ENCODE assay signal across 13 cellular contexts in the genomic region with DNA sequence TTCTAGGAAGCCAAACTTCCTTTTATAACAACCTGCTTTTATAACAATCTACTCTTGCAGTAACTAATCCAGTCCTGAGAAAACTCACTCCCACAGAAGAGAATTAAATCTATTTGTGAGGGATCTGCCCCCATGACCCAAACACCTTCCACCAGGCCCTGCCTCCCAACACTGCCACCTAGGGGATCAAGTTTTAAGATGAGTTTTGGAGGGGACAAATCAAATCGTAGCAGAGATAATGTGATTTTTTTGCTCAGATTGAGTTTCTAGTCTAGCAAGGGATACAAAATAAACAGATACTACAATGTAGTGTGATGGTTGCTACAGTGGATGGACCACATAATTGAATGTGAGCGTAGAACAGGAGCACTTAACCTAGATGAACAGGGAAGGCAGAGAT. TPM values are rescaled to one million over a fixed set of nuclear protein-coding genes. Genes with fewer than 3 reads are reported as not detected.
DNase-seq lines count a peak whose midpoint lies in the region; ATAC-seq, FAIRE-seq and TF ChIP-seq lines count a peak whose summit lies in the region.
"Had no signal": no experiment of that assay in that cellular context is flagged by ENCODE, and none has a peak within 500 bp of the region (broad histone marks: within the 10 kb centered on the region; RNA-seq: fewer than 3 reads in every experiment).

No MANE protein-coding gene starts in this region.

- peak; percentile 18 for DNase-seq in activated CD4-positive, alpha-beta T cell treated with anti-CD3 and anti-CD28 coated beads for 36 hours
- DNase-seq in activated CD4-positive, alpha-beta T cell treated with anti-CD3 and anti-CD28 coated beads, Interleukin-2, amount 50 U/mL, for 48 hours, result no peak
- DNase-seq in K562 (ENCODE audit: extremely low read depth in 1 of 4, low spot score in 3 of 4), result peak in 1 of 4 experiments; percentile 41
- DNase-seq in natural killer cell, result no peak
- DNase-seq in activated naive CD4-positive, alpha-beta T cell treated with anti-CD3 and anti-CD28 coated beads, Interleukin-2, amount 10 ng/mL, durations not matched to agents 7 days and 5 days, result no peak
- DNase-seq in HCEC 1CT, result no peak
- DNase-seq in gastrocnemius medialis, result no peak
- DNase-seq: activated CD4-positive, alpha-beta T cell treated with anti-CD3 and anti-CD28 coated beads, Interleukin-2, amount 50 U/mL, for 1 hour; left lung; NCI-H2029 treated with DMSO at 0.1 percent for 48 hours; pancreas; stimulated activated CD4-positive, alpha-beta T cell treated with anti-CD3 and anti-CD28 coated beads, Interleukin-4, amount 100 ng/mL, for 4 hours had no signal

- no peak overlapping the region for H3K4me2 ChIP-seq in K562 (ENCODE audit: insufficient read depth, low read length)

- intact Hi-C loops in activated CD4-positive, alpha-beta T cell treated with anti-CD3 and anti-CD28 coated beads for 36 hours (cut with DNase I, micrococcal nuclease), result loop anchor here in 1 of 2 experiments (5.0 kb wide), 1 partner anchor 121 kb away; no protein-coding TSS in a partner anchor
- intact Hi-C loops in K562 (cut with micrococcal nuclease) (loop anchor here (2.0 kb wide), 1 partner anchor 122 kb away; no protein-coding TSS in a partner anchor), natural killer cell (cut with micrococcal nuclease) (loop anchor here (5.0 kb wide), 2 partner anchors 131 to 284 kb away; no protein-coding TSS in a partner anchor), gastrocnemius medialis (cut with DNase I; ENCODE audit: low total_unique reads) (no loop called here)

- no peak overlapping the region for H3K27ac ChIP-seq in K562 (ENCODE audit: extremely low read depth, low read depth, low read length)
- H3K27ac ChIP-seq in gastrocnemius medialis, result no peak overlapping the region
- H3K27ac ChIP-seq: left lung, pancreas had no signal

- no peaks in the 10 kb centered on the region for H4K20me1 ChIP-seq in K562 (replicated peaks; ENCODE audit: control insufficient read depth, insufficient read depth, low read length)

- H3K4me1 Mint-ChIP-seq in activated CD4-positive, alpha-beta T cell treated with anti-CD3 and anti-CD28 coated beads for 36 hours, result peaks cover 23% of the 10 kb centered on the region
- H3K4me1 Mint-ChIP-seq in natural killer cell, result peaks cover 65 to 75% of the 10 kb centered on the region in 2 donors
- H3K4me1 Mint-ChIP-seq in activated naive CD4-positive, alpha-beta T cell treated with anti-CD3 and anti-CD28 coated beads, Interleukin-2, amount 10 ng/mL, durations not matched to agents 7 days and 5 days, result peaks cover 15% of the 10 kb centered on the region

- peak; percentile 40 for FAIRE-seq in K562 (lab: Jason Lieb, UNC)
- FAIRE-seq: pancreas had no signal

- CTCF ChIA-PET in activated CD4-positive, alpha-beta T cell treated with anti-CD3 and anti-CD28 coated beads for 36 hours (lab: Charles Lee), result interaction anchor here (1.0 kb wide), 1 partner anchor 11 kb away, joined by 4 read pairs; no protein-coding TSS in a partner anchor
- CTCF ChIA-PET in K562 (lab: Yijun Ruan, JAX; ENCODE audit: low intra/inter-chr PET ratio), result no interaction called here
- CTCF ChIA-PET in activated naive CD4-positive, alpha-beta T cell treated with anti-CD3 and anti-CD28 coated beads, Interleukin-2, amount 10 ng/mL, durations not matched to agents 7 days and 5 days (lab: Charles Lee), result no interaction called here

- peaks cover 45% of the 10 kb centered on the region for H3K9me3 Mint-ChIP-seq in activated CD4-positive, alpha-beta T cell treated with anti-CD3 and anti-CD28 coated beads for 36 hours (ENCODE audit: low read depth)
- no peaks in the 10 kb centered on the region for H3K9me3 Mint-ChIP-seq in natural killer cell
- peaks cover 28% of the 10 kb centered on the region for H3K9me3 Mint-ChIP-seq in activated naive CD4-positive, alpha-beta T cell treated with anti-CD3 and anti-CD28 coated beads, Interleukin-2, amount 10 ng/mL, durations not matched to agents 7 days and 5 days

- H3K4me1 ChIP-seq in K562 (replicated peaks in 1 of 2; ENCODE audit: control insufficient read depth in 2 of 2, insufficient read depth in 2 of 2, low read length in 2 of 2) (no peaks in the 10 kb centered on the region), gastrocnemius medialis (peaks cover 3 to 10% of the 10 kb centered on the region in 2 donors)
- H3K4me1 ChIP-seq: left lung, pancreas had no signal

- H3K4me3 ChIP-seq in K562, result no peak overlapping the region
- no peak overlapping the region for H3K4me3 ChIP-seq in gastrocnemius medialis
- H3K4me3 ChIP-seq: left lung, pancreas had no signal

- no peaks in the 10 kb centered on the region for H3K79me2 ChIP-seq in K562 (ENCODE audit: control insufficient read depth, insufficient read depth, low read length)

- peak overlapping the region; percentile 9 for H3K27ac Mint-ChIP-seq in activated CD4-positive, alpha-beta T cell treated with anti-CD3 and anti-CD28 coated beads for 36 hours
- peak overlapping the region; percentile 15 to 52 for H3K27ac Mint-ChIP-seq in natural killer cell
- H3K27ac Mint-ChIP-seq in activated naive CD4-positive, alpha-beta T cell treated with anti-CD3 and anti-CD28 coated beads, Interleukin-2, amount 10 ng/mL, durations not matched to agents 7 days and 5 days, result no peak overlapping the region

- H3K9me1 ChIP-seq in K562 (ENCODE audit: control insufficient read depth, insufficient read depth, low read length), result no peaks in the 10 kb centered on the region

- no peak overlapping the region for H2AFZ ChIP-seq in K562 (ENCODE audit: low read depth, low read length)

- no peaks in the 10 kb centered on the region for H3K27me3 Mint-ChIP-seq in activated CD4-positive, alpha-beta T cell treated with anti-CD3 and anti-CD28 coated beads for 36 hours
- H3K27me3 Mint-ChIP-seq in natural killer cell (ENCODE audit: low read depth in 2 of 2), result no peaks in the 10 kb centered on the region
- no peaks in the 10 kb centered on the region for H3K27me3 Mint-ChIP-seq in activated naive CD4-positive, alpha-beta T cell treated with anti-CD3 and anti-CD28 coated beads, Interleukin-2, amount 10 ng/mL, durations not matched to agents 7 days and 5 days

- POLR2A ChIA-PET in activated CD4-positive, alpha-beta T cell treated with anti-CD3 and anti-CD28 coated beads for 36 hours (lab: Charles Lee), result no interaction called here
- POLR2A ChIA-PET in K562 (lab: Yijun Ruan, JAX), result no interaction called here

- TF ChIP-seq CTCF in K562 (IDR thresholded peaks at IDR 0.05 in 2 of 3, conservative IDR thresholded peaks at IDR 0.05 in 1 of 3; ENCODE audit: insufficient read depth in 2 of 3, low read depth in 1 of 3, low read length in 3 of 3), result peak; percentile 15 to 40 (median 40); a peak in 3 of 6 replicates
- TF ChIP-seq CTCF in natural killer cell (IDR thresholded peaks at IDR 0.05), result peak; percentile 54
- TF ChIP-seq CTCF in gastrocnemius medialis (IDR thresholded peaks at IDR 0.05 in 4 of 5, conservative IDR thresholded peaks at IDR 0.05 in 1 of 5), result no peak

- no peaks in the 10 kb centered on the region for H3K36me3 ChIP-seq in K562 (ENCODE audit: control insufficient read depth, insufficient read depth, low read length)
- no peaks in the 10 kb centered on the region for H3K36me3 ChIP-seq in gastrocnemius medialis
- H3K36me3 ChIP-seq: left lung, pancreas had no signal

- in situ Hi-C loops in K562 (cut with MboI), result no loop called here
- in situ Hi-C loops in gastrocnemius medialis (cut with MboI; ENCODE audit: low sequenced_read_pairs in 4 of 4), result no loop called here

- TF ChIP-seq EP300 in Ishikawa (IDR thresholded peaks at IDR 0.05; ENCODE audit: borderline replicate concordance) (no peak), K562 (IDR thresholded peaks at IDR 0.05; ENCODE audit: low read length) (no peak)

- no TSS peak for BruUV-seq in K562 (replicated peaks; lab: Mats Ljungman, UMichigan)

- no peak overlapping the region for H3K4me3 Mint-ChIP-seq in activated CD4-positive, alpha-beta T cell treated with anti-CD3 and anti-CD28 coated beads for 36 hours
- peak overlapping the region; percentile 0 for H3K4me3 Mint-ChIP-seq in natural killer cell
- H3K4me3 Mint-ChIP-seq in activated naive CD4-positive, alpha-beta T cell treated with anti-CD3 and anti-CD28 coated beads, Interleukin-2, amount 10 ng/mL, durations not matched to agents 7 days and 5 days, result no peak overlapping the region

- peaks cover 46% of the 10 kb centered on the region for H3K36me3 Mint-ChIP-seq in activated CD4-positive, alpha-beta T cell treated with anti-CD3 and anti-CD28 coated beads for 36 hours (ENCODE audit: low read depth)
- no peaks in the 10 kb centered on the region for H3K36me3 Mint-ChIP-seq in natural killer cell
- peaks cover 15% of the 10 kb centered on the region for H3K36me3 Mint-ChIP-seq in activated naive CD4-positive, alpha-beta T cell treated with anti-CD3 and anti-CD28 coated beads, Interleukin-2, amount 10 ng/mL, durations not matched to agents 7 days and 5 days

- H3K9me3 ChIP-seq in K562 (replicated peaks; ENCODE audit: control insufficient read depth, insufficient read depth, low read depth, low read length) (no peaks in the 10 kb centered on the region), gastrocnemius medialis (no peaks in the 10 kb centered on the region)
- H3K9me3 ChIP-seq: pancreas had no signal

- H3K27me3 ChIP-seq in K562 (ENCODE audit: control insufficient read depth in 2 of 2, insufficient read depth in 2 of 2, low read length in 2 of 2) (no peaks in the 10 kb centered on the region), gastrocnemius medialis (no peaks in the 10 kb centered on the region)
- H3K27me3 ChIP-seq: left lung, pancreas had no signal

- WGBS in K562 (ENCODE audit: insufficient coverage, low coverage, missing lambda C conversion rate), result 80% methylated on average over 2 of the region's 2 CpGs

- TF ChIP-seq RAD21 in Ishikawa (IDR thresholded peaks at IDR 0.05; ENCODE audit: low read depth), result peak; percentile 8; the same call in 1 of the 2 replicates
- TF ChIP-seq RAD21 in K562 (CRISPR knock-in tag; conservative IDR thresholded peaks at IDR 0.05 in 1 of 2, IDR thresholded peaks at IDR 0.05 in 1 of 2), result peak in 1 of 2 experiments; percentile 24; a peak in 2 of 4 replicates

- TF ChIP-seq POLR2A in K562 (conservative IDR thresholded peaks at IDR 0.05) (no peak), gastrocnemius medialis (IDR thresholded peaks at IDR 0.05) (no peak)

- H3K9ac ChIP-seq in K562 (ENCODE audit: insufficient read depth in 1 of 2, low read depth in 2 of 2, low read length in 2 of 2), result no peak overlapping the region

- no peak for ATAC-seq in activated CD4-positive, alpha-beta T cell treated with anti-CD3 and anti-CD28 coated beads for 36 hours
- ATAC-seq in K562, result no peak; the same call in 2 of the 3 replicates
- ATAC-seq in natural killer cell, result peak; percentile 50 to 57 (median 51)
- ATAC-seq in gastrocnemius medialis, result no peak
- ATAC-seq: left lung, pancreas had no signal

RNA-seq across cellular contexts. Expression of a gene that starts 52.2 kb away (rescaled TPM):
- total RNA-seq in activated CD4-positive, alpha-beta T cell treated with anti-CD3 and anti-CD28 coated beads for 36 hours, result 10 to 100 TPM; 20.6 to 29.3 TPM
- total RNA-seq in K562 (2011; cell fraction: chromatin; rRNA removed; ENCODE audit: low replicate concordance), result 51.3 and 140 TPM in 2 replicates
- 21.5 and 31.2 TPM in 2 replicates for total RNA-seq in K562 (2011; cell fraction: nucleolus; rRNA removed)
- total RNA-seq in K562 (2011; cell fraction: nucleoplasm; rRNA removed), result 55.1 and 80.0 TPM in 2 replicates
- total RNA-seq in K562 (2014; rRNA removed) (8.3 and 12.2 TPM in 2 replicates), K562 (2014; rRNA removed; fragmentation: Illumina TruSeq; extraction: Trizol) (19.4 and 20.3 TPM in 2 replicates), K562 (2015; rRNA removed; fragmentation: Illumina TruSeq; extraction: Trizol) (19.9 TPM in 2 replicates), K562 (2021) (16.2 and 17.0 TPM in 2 replicates), natural killer cell (100 to 1,000 TPM; 122 to 149 (median 124) TPM), gastrocnemius medialis (10 to 100 TPM; 33.9 to 91.2 (median 60.1) TPM)
- polyA plus RNA-seq in K562 (2011; rRNA removed) (22.2 and 25.7 TPM in 2 replicates), K562 (2014; fragmentation: Illumina TruSeq; extraction: Trizol) (17.4 and 19.7 TPM in 2 replicates), K562 (2014; fragmentation: Nextera tagmentation; extraction: Ambion mirVana) (1 to 10 TPM; 4.9 to 6.2 TPM), K562 (2014; rRNA removed) (9.4 and 10.8 TPM in 2 replicates)
- polyA plus RNA-seq in K562 (2011; cell fraction: cytosol; rRNA removed), result 12.8 and 15.5 TPM in 2 replicates
- 23.6 and 27.1 TPM in 2 replicates for polyA plus RNA-seq in K562 (2011; cell fraction: nucleus; rRNA removed)
- polyA plus RNA-seq in K562 (2012), result 12.6 and 12.9 TPM in 2 replicates
- 67.5 and 67.7 TPM in 2 replicates for polyA minus RNA-seq in K562 (2011; rRNA and poly(A)+ RNA removed)
- polyA minus RNA-seq in K562 (2011; cell fraction: cytosol; rRNA and poly(A)+ RNA removed), result 14.5 and 23.9 TPM in 2 replicates
- 40.3 and 55.5 TPM in 2 replicates for polyA minus RNA-seq in K562 (2011; cell fraction: nucleus; rRNA and poly(A)+ RNA removed)

Comparison
In these comparisons a context has a peak if more than half of its experiments do, and no peak if none do; other contexts are left out.
1. ATAC-seq: peak in natural killer cell (3 of 3); none in activated CD4-positive, alpha-beta T cell treated with anti-CD3 and anti-CD28 coated beads for 36 hours (single experiment), K562 (single experiment) and gastrocnemius medialis (0 of 2).
2. CTCF ChIP-seq: peak in K562 (3 of 3) and natural killer cell (single experiment); none in gastrocnemius medialis (0 of 5).